ENCODE assay signal across 8 cellular contexts in genomic region chr12:85155791-85156190, GRCh38.
DNase-seq lines count a peak whose midpoint lies in the region; ATAC-seq and TF ChIP-seq lines count a peak whose summit lies in the region.

No MANE protein-coding gene starts in this region.

- H3K9me3 Mint-ChIP-seq in activated T-cell treated with anti-CD3 and anti-CD28 coated beads, Interleukin-2, amount 50 U/mL, for 72 hours, result no peaks in the 10 kb centered on the region

- DNase-seq in DMS53 treated with DMSO at 0.1 percent for 48 hours (lab: John Stamatoyannopoulos, UW; ENCODE audit: unreplicated experiment) (peak; percentile 54), NB4 (ENCODE audit: low read depth) (peak; percentile 31), kidney glomerular epithelial cell (lab: John Stamatoyannopoulos, UW) (peak; percentile 34), GM19240 (ENCODE audit: insufficient read length, low spot score) (no peak)
- no peak for DNase-seq in activated T-cell treated with anti-CD3 and anti-CD28 coated beads, Interleukin-2, amount 50 U/mL, for 72 hours

- no peak overlapping the region for H3K27ac Mint-ChIP-seq in activated T-cell treated with anti-CD3 and anti-CD28 coated beads, Interleukin-2, amount 50 U/mL, for 72 hours

- ATAC-seq in SK-N-SH treated with all-trans-retinoic acid at 6 μM for 48 hours, result peak; percentile 61; the same call in 2 of the 3 replicates
- no peak for ATAC-seq in activated T-cell treated with anti-CD3 and anti-CD28 coated beads, Interleukin-2, amount 50 U/mL, for 72 hours (replicated peaks in 1 of 2)
- no peak for ATAC-seq in GM19455 (IDR thresholded peaks at IDR 0.05; ENCODE audit: unreplicated experiment)
- ATAC-seq in GM18498 (IDR thresholded peaks at IDR 0.05; ENCODE audit: unreplicated experiment), result no peak

- H3K4me3 Mint-ChIP-seq in activated T-cell treated with anti-CD3 and anti-CD28 coated beads, Interleukin-2, amount 50 U/mL, for 72 hours, result no peak overlapping the region

- no peaks in the 10 kb centered on the region for H3K4me1 Mint-ChIP-seq in activated T-cell treated with anti-CD3 and anti-CD28 coated beads, Interleukin-2, amount 50 U/mL, for 72 hours (ENCODE audit: low read depth)

- no peak for TF ChIP-seq POLR2A in NB4 (IDR thresholded peaks at IDR 0.05; ENCODE audit: extremely low read depth, insufficient read length)

- no peak overlapping the region for H3K4me3 ChIP-seq in NB4 (ENCODE audit: low read depth, low read length)

- no peaks in the 10 kb centered on the region for H3K27me3 Mint-ChIP-seq in activated T-cell treated with anti-CD3 and anti-CD28 coated beads, Interleukin-2, amount 50 U/mL, for 72 hours (ENCODE audit: low read depth)

- no peaks in the 10 kb centered on the region for H3K36me3 Mint-ChIP-seq in activated T-cell treated with anti-CD3 and anti-CD28 coated beads, Interleukin-2, amount 50 U/mL, for 72 hours (ENCODE audit: insufficient read depth in 2 of 2)

- TF ChIP-seq CTCF in NB4 (IDR thresholded peaks at IDR 0.05; ENCODE audit: low read depth, low read length), result no peak

TF ChIP-seq in SK-N-SH treated with all-trans-retinoic acid at 6 μM for 48 hours, 23 proteins besides CTCF, POLR2A, EP300 and RAD21:
- TF ChIP-seq SNAI2 (CRISPR knock-in tag; IDR thresholded peaks at IDR 0.05) (no peak), ISL1 (CRISPR knock-in tag; IDR thresholded peaks at IDR 0.05) (no peak), ZNF8 (CRISPR knock-in tag; IDR thresholded peaks at IDR 0.05) (no peak), ZNF70 (CRISPR knock-in tag; IDR thresholded peaks at IDR 0.05) (no peak), PATZ1 (CRISPR knock-in tag; IDR thresholded peaks at IDR 0.05; ENCODE audit: borderline replicate concordance) (no peak), ZC3H10 (CRISPR knock-in tag; IDR thresholded peaks at IDR 0.05) (no peak), TSHZ2 (CRISPR knock-in tag; IDR thresholded peaks at IDR 0.05) (no peak), TOX (CRISPR knock-in tag; IDR thresholded peaks at IDR 0.05; ENCODE audit: borderline replicate concordance) (no peak), BACH2 (CRISPR knock-in tag; IDR thresholded peaks at IDR 0.05; ENCODE audit: borderline replicate concordance) (no peak), TCF4 (CRISPR knock-in tag; IDR thresholded peaks at IDR 0.05; ENCODE audit: borderline replicate concordance) (no peak), CSDC2 (CRISPR knock-in tag; IDR thresholded peaks at IDR 0.05) (no peak), ARNTL (CRISPR knock-in tag; IDR thresholded peaks at IDR 0.05; ENCODE audit: borderline replicate concordance, low read depth) (no peak), ESRRG (CRISPR knock-in tag; IDR thresholded peaks at IDR 0.05) (no peak), RARB (CRISPR knock-in tag; IDR thresholded peaks at IDR 0.05) (no peak), ZFP30 (CRISPR knock-in tag; IDR thresholded peaks at IDR 0.05) (no peak), CSRNP3 (CRISPR knock-in tag; IDR thresholded peaks at IDR 0.05) (no peak), PPARA (CRISPR knock-in tag; IDR thresholded peaks at IDR 0.05; ENCODE audit: borderline replicate concordance) (no peak), GLIS3 (CRISPR knock-in tag; IDR thresholded peaks at IDR 0.05) (no peak), OSR1 (CRISPR knock-in tag; IDR thresholded peaks at IDR 0.05) (no peak)

Comparison
In these comparisons a context has a peak if more than half of its experiments do, and no peak if none do; other contexts are left out.
1. DNase-seq: peak in DMS53 treated with DMSO at 0.1 percent for 48 hours (single experiment), NB4 (single experiment) and kidney glomerular epithelial cell (single experiment); none in GM19240 (single experiment) and activated T-cell treated with anti-CD3 and anti-CD28 coated beads, Interleukin-2, amount 50 U/mL, for 72 hours (0 of 2).